Comparison of ENCODE assay signal across 8 cellular contexts in genomic region chr3:53891500-53892334, GRCh38. TPM values are rescaled to one million over a fixed set of nuclear protein-coding genes. Genes with fewer than 3 reads are reported as not detected.
DNase-seq lines count a peak whose midpoint lies in the region; ATAC-seq and TF ChIP-seq lines count a peak whose summit lies in the region.

Gene SELENOK, minus strand, starts transcription at chr3:53891859.

- H3K4me3 ChIP-seq in PC-3 (ENCODE audit: low read length) (peak within 1 kb of the TSS; percentile 84), epithelial cell of esophagus (ENCODE audit: low read length) (peak within 1 kb of the TSS; percentile 69), mononuclear cell (ENCODE audit: low read length) (peak within 1 kb of the TSS; percentile 94)

- TF ChIP-seq CTCF in PC-3 (conservative IDR thresholded peaks at IDR 0.05; ENCODE audit: low read depth, low read length), result no peak
- TF ChIP-seq CTCF in epithelial cell of esophagus (IDR thresholded peaks at IDR 0.05; ENCODE audit: insufficient read depth, low read depth, low read length, missing control alignments), result no peak

- H3K9me3 ChIP-seq in PC-3 (ENCODE audit: low read length), result no peaks in the 10 kb centered on the region
- no peaks in the 10 kb centered on the region for H3K9me3 ChIP-seq in mononuclear cell (ENCODE audit: low read depth, low read length)

- H3K36me3 ChIP-seq in PC-3 (ENCODE audit: low read depth, low read length), result no peaks in the 10 kb centered on the region; the same call in 1 of the 2 replicates

- peak; percentile 90 for DNase-seq in DMS 273 treated with DMSO at 0.1 percent for 48 hours (lab: John Stamatoyannopoulos, UW)
- DNase-seq in PC-3, result peak; percentile 99
- DNase-seq in activated T-cell treated with anti-CD3 and anti-CD28 coated beads for 48 hours (ENCODE audit: low read depth), result peak; percentile 91
- DNase-seq in epithelial cell of esophagus (ENCODE audit: low read depth), result peak; percentile 100
- DNase-seq in stimulated activated CD8-positive, alpha-beta memory T cell treated with anti-CD3 and anti-CD28 coated beads, Interleukin-4, amount 100 ng/mL, for 1 hour (ENCODE audit: low read depth in 2 of 2, low spot score in 1 of 2), result peak; percentile 84 to 93

- POLR2A ChIA-PET in PC-3 (lab: Charles Lee; ENCODE audit: unreplicated experiment), result interaction anchor here (0.7 kb wide), 1 partner anchor 170 kb away, joined by 3 read pairs; no protein-coding TSS in a partner anchor

- ATAC-seq in GM21576 (IDR thresholded peaks at IDR 0.05; ENCODE audit: unreplicated experiment) (peak; percentile 96), PC-3 (peak; percentile 95)

- peaks cover 11% of the 10 kb centered on the region; the same call in 1 of the 2 replicates for H4K20me1 ChIP-seq in PC-3 (ENCODE audit: low read length)

- no peaks in the 10 kb centered on the region for H3K9me2 ChIP-seq in PC-3 (replicated peaks; ENCODE audit: low read length)

- peak within 1 kb of the TSS; percentile 91 for H3K4me2 ChIP-seq in PC-3 (ENCODE audit: low read length)

- intact Hi-C loops in PC-3 (cut with micrococcal nuclease), result loop anchor here (5.0 kb wide), 1 partner anchor 544 kb away; the partner anchor contains the start of gene DCP1A

- TF ChIP-seq RAD21 in Ishikawa (IDR thresholded peaks at IDR 0.05; ENCODE audit: low read depth), result no peak

- H3K79me2 ChIP-seq in PC-3 (ENCODE audit: low read length), result peaks cover 45% of the 10 kb centered on the region

- peak within 1 kb of the TSS; percentile 84 for H2AFZ ChIP-seq in PC-3 (ENCODE audit: low read length)

- BruUV-seq in PC-3 (replicated peaks; lab: Mats Ljungman, UMichigan), result no TSS peak

- peaks cover 17% of the 10 kb centered on the region for H3K4me1 ChIP-seq in PC-3 (ENCODE audit: insufficient read depth, low read length)
- H3K4me1 ChIP-seq in mononuclear cell (ENCODE audit: insufficient read depth, low read length), result peaks cover 25% of the 10 kb centered on the region

- H3K27ac ChIP-seq in PC-3 (ENCODE audit: low read length), result peak within 1 kb of the TSS; percentile 59

- TF ChIP-seq EP300 in Ishikawa (IDR thresholded peaks at IDR 0.05; ENCODE audit: borderline replicate concordance), result no peak

- H3K9ac ChIP-seq in PC-3 (ENCODE audit: low read length), result peak within 1 kb of the TSS; percentile 81

- CTCF ChIA-PET in PC-3 (lab: Charles Lee), result no interaction called here

- H3K27me3 ChIP-seq in PC-3 (ENCODE audit: low read length), result peaks cover 10% of the 10 kb centered on the region; the same call in 1 of the 2 replicates
- H3K27me3 ChIP-seq in mononuclear cell (ENCODE audit: insufficient read depth, low read length), result peaks cover 17% of the 10 kb centered on the region

- no peaks in the 10 kb centered on the region for H3F3A ChIP-seq in PC-3 (ENCODE audit: low read length, unreplicated experiment)

TF ChIP-seq in Ishikawa, 13 proteins besides CTCF, POLR2A, EP300 and RAD21:
- no peak for TF ChIP-seq CEBPB (IDR thresholded peaks at IDR 0.05)
- TF ChIP-seq, protein P1, sequence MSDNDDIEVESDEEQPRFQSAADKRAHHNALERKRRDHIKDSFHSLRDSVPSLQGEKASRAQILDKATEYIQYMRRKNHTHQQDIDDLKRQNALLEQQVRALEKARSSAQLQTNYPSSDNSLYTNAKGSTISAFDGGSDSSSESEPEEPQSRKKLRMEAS (IDR thresholded peaks at IDR 0.05), result peak; percentile 77
- TF ChIP-seq TCF12 (IDR thresholded peaks at IDR 0.05; ENCODE audit: low read depth), result peak; percentile 70
- peak; percentile 59; the same call in 1 of the 2 replicates for TF ChIP-seq EGR1 (IDR thresholded peaks at IDR 0.05)
- TF ChIP-seq TEAD4 (IDR thresholded peaks at IDR 0.05), result no peak
- TF ChIP-seq YY1 (IDR thresholded peaks at IDR 0.05; ENCODE audit: low read depth), result no peak; the same call in none of the 2 replicates
- TF ChIP-seq USF1 (IDR thresholded peaks at IDR 0.05), result peak; percentile 20; the same call in 1 of the 2 replicates
- no peak for TF ChIP-seq NFIC (IDR thresholded peaks at IDR 0.05)
- TF ChIP-seq FOXM1 (IDR thresholded peaks at IDR 0.05; ENCODE audit: borderline replicate concordance, low read depth), result 0 out of 2 replicates have a peak, but pooled peaks have one; percentile 27
- TF ChIP-seq ZBTB7A (IDR thresholded peaks at IDR 0.05; ENCODE audit: low read depth), result no peak
- peak; percentile 97 for TF ChIP-seq CREB1 (IDR thresholded peaks at IDR 0.05; ENCODE audit: low read depth)
- TF ChIP-seq, protein P2, sequence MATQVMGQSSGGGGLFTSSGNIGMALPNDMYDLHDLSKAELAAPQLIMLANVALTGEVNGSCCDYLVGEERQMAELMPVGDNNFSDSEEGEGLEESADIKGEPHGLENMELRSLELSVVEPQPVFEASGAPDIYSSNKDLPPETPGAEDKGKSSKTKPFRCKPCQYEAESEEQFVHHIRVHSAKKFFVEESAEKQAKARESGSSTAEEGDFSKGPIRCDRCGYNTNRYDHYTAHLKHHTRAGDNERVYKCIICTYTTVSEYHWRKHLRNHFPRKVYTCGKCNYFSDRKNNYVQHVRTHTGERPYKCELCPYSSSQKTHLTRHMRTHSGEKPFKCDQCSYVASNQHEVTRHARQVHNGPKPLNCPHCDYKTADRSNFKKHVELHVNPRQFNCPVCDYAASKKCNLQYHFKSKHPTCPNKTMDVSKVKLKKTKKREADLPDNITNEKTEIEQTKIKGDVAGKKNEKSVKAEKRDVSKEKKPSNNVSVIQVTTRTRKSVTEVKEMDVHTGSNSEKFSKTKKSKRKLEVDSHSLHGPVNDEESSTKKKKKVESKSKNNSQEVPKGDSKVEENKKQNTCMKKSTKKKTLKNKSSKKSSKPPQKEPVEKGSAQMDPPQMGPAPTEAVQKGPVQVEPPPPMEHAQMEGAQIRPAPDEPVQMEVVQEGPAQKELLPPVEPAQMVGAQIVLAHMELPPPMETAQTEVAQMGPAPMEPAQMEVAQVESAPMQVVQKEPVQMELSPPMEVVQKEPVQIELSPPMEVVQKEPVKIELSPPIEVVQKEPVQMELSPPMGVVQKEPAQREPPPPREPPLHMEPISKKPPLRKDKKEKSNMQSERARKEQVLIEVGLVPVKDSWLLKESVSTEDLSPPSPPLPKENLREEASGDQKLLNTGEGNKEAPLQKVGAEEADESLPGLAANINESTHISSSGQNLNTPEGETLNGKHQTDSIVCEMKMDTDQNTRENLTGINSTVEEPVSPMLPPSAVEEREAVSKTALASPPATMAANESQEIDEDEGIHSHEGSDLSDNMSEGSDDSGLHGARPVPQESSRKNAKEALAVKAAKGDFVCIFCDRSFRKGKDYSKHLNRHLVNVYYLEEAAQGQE (IDR thresholded peaks at IDR 0.05; ENCODE audit: low read depth), result no peak
- peak; percentile 73 for TF ChIP-seq TAF1 (IDR thresholded peaks at IDR 0.05; ENCODE audit: low read depth)

RNA-seq across cellular contexts. Expression of gene SELENOK, which starts in this region (rescaled TPM):
- total RNA-seq in PC-3 (2014; rRNA removed) (55.3 and 72.9 TPM in 2 replicates), mononuclear cell (126 TPM)

Comparison
In these comparisons a context has a peak if more than half of its experiments do, and no peak if none do; other contexts are left out.
1. Peak in every context shown above with its lines: DNase-seq, ATAC-seq, H3K4me3 ChIP-seq and H3K27ac ChIP-seq.